In genomic region chr17:8994319-8994718, GRCh38 we compare ENCODE assay signal across 9 cellular contexts. TPM values are rescaled to one million over a fixed set of nuclear protein-coding genes. Genes with fewer than 3 reads are reported as not detected.
DNase-seq lines count a peak whose midpoint lies in the region; ATAC-seq and TF ChIP-seq lines count a peak whose summit lies in the region.
"Had no signal": no experiment of that assay in that cellular context is flagged by ENCODE, and none has a peak within 500 bp of the region (broad histone marks: within the 10 kb centered on the region; RNA-seq: fewer than 3 reads in every experiment).

No MANE protein-coding gene starts in this region.

- peaks cover 2% of the 10 kb centered on the region; the same call in 1 of the 2 replicates for H3K4me1 ChIP-seq in iPS DF 6.9 (ENCODE audit: control insufficient read depth, insufficient read depth, low read length)

- H3K4me1 Mint-ChIP-seq in CD4-positive, alpha-beta T cell (ENCODE audit: low read depth): peaks cover 8% of the 10 kb centered on the region

- no CpG with 5 or more reads among the region's 7 CpGs for WGBS in iPS DF 6.9 (ENCODE audit: insufficient coverage, insufficient read length)

- H3K27me3 Mint-ChIP-seq in CD4-positive, alpha-beta T cell: peaks cover 14% of the 10 kb centered on the region

- H3K36me3 ChIP-seq in iPS DF 6.9 (ENCODE audit: control insufficient read depth, insufficient read depth, low read length): no peaks in the 10 kb centered on the region

- no peaks in the 10 kb centered on the region for H3K36me3 Mint-ChIP-seq in CD4-positive, alpha-beta T cell (ENCODE audit: low read depth)

- no peak overlapping the region for H3K4me3 Mint-ChIP-seq in CD4-positive, alpha-beta T cell

- no peaks in the 10 kb centered on the region for H3K27me3 ChIP-seq in CD4-positive, alpha-beta T cell (ENCODE audit: control insufficient read depth, insufficient read depth, low read length)
- H3K27me3 ChIP-seq in iPS DF 6.9 (ENCODE audit: control insufficient read depth, insufficient read depth, low read length): no peaks in the 10 kb centered on the region

- ATAC-seq in CD4-positive, alpha-beta T cell (ENCODE audit: poor library complexity): no peak
- ATAC-seq in HG03378 (IDR thresholded peaks at IDR 0.05; ENCODE audit: unreplicated experiment) (no peak), HG03460 (IDR thresholded peaks at IDR 0.05; ENCODE audit: unreplicated experiment) (no peak)

- POLR2A ChIA-PET in CD4-positive, alpha-beta T cell (lab: Charles Lee): no interaction called here

- intact Hi-C loops in CD4-positive, alpha-beta T cell (cut with DNase I, micrococcal nuclease): loop anchor here (2.0 to 10.0 kb wide), 3 partner anchors 100 to 240 kb away; partner anchors contain the start of gene SPDYE4 (in 1 of the 2)

- no peaks in the 10 kb centered on the region for H3K9me3 ChIP-seq in CD4-positive, alpha-beta T cell (ENCODE audit: control insufficient read depth, low read length)
- H3K9me3 ChIP-seq in iPS DF 6.9 (ENCODE audit: control insufficient read depth, insufficient read depth, low read length): no peaks in the 10 kb centered on the region

- TF ChIP-seq CTCF in CD4-positive, alpha-beta T cell (IDR thresholded peaks at IDR 0.05): no peak

- H3K27ac Mint-ChIP-seq in CD4-positive, alpha-beta T cell: no peak overlapping the region

- no peak overlapping the region for H3K4me3 ChIP-seq in iPS DF 6.9 (ENCODE audit: low read length)

- H3K27ac ChIP-seq in CD4-positive, alpha-beta T cell (ENCODE audit: low read depth, low read length): no peak overlapping the region
- no peak overlapping the region for H3K27ac ChIP-seq in iPS DF 6.9 (ENCODE audit: low read length)

- peak in 9 of 10 experiments; percentile 37 to 59 (median 53) for DNase-seq in CD4-positive, alpha-beta T cell
- DNase-seq in HT-29 (ENCODE audit: low spot score): peak; percentile 20
- DNase-seq in T follicular helper cell (ENCODE audit: low read depth): peak; percentile 14
- DNase-seq in amniotic epithelial cell (ENCODE audit: low read depth): peak; percentile 19
- peak; percentile 66 for DNase-seq in iPS DF 6.9 (ENCODE audit: low read depth, low spot score)
- peak; percentile 35 for DNase-seq in stimulated activated CD4-positive, alpha-beta T cell treated with anti-CD3 and anti-CD28 coated beads, Interleukin-2, amount 100 ng/mL, for 4 hours (ENCODE audit: low read depth)

- CTCF ChIA-PET in CD4-positive, alpha-beta T cell (lab: Charles Lee): no interaction called here

- H3K9me3 Mint-ChIP-seq in CD4-positive, alpha-beta T cell: no peaks in the 10 kb centered on the region

RNA-seq across cellular contexts. Expression of gene NTN1, which starts 27.0 kb away (rescaled TPM):
- under 1 TPM; 0.08 to 0.14 TPM for total RNA-seq in CD4-positive, alpha-beta T cell
- 0.03 and 0.10 TPM in 2 replicates for total RNA-seq in HT-29 (2014; rRNA removed; shearing (Covaris generic))

RNA-seq across cellular contexts. Expression of gene PIK3R5, which starts 28.8 kb away (rescaled TPM):
- 100 to 1,000 TPM; 153 to 159 TPM for total RNA-seq in CD4-positive, alpha-beta T cell
- not detected in 2 replicates for total RNA-seq in HT-29 (2014; rRNA removed; shearing (Covaris generic))
- total RNA-seq: pulmonary artery endothelial cell had no signal

Comparison
In these comparisons a context has a peak if more than half of its experiments do, and no peak if none do; other contexts are left out.
1. DNase-seq: peak in every context shown above with its lines; median percentile 66 in iPS DF 6.9; 53 in CD4-positive, alpha-beta T cell; 35 in stimulated activated CD4-positive, alpha-beta T cell treated with anti-CD3 and anti-CD28 coated beads, Interleukin-2, amount 100 ng/mL, for 4 hours; 20 in HT-29; 19 in amniotic epithelial cell; 14 in T follicular helper cell.
2. RNA of gene PIK3R5, which starts 28.8 kb away (total RNA-seq): 153 to 159 TPM in CD4-positive, alpha-beta T cell; not detected in HT-29; every median in the first group is over 100 times any median in the second.